8 cellular contexts compared by ENCODE assay signal in the genomic region with DNA sequence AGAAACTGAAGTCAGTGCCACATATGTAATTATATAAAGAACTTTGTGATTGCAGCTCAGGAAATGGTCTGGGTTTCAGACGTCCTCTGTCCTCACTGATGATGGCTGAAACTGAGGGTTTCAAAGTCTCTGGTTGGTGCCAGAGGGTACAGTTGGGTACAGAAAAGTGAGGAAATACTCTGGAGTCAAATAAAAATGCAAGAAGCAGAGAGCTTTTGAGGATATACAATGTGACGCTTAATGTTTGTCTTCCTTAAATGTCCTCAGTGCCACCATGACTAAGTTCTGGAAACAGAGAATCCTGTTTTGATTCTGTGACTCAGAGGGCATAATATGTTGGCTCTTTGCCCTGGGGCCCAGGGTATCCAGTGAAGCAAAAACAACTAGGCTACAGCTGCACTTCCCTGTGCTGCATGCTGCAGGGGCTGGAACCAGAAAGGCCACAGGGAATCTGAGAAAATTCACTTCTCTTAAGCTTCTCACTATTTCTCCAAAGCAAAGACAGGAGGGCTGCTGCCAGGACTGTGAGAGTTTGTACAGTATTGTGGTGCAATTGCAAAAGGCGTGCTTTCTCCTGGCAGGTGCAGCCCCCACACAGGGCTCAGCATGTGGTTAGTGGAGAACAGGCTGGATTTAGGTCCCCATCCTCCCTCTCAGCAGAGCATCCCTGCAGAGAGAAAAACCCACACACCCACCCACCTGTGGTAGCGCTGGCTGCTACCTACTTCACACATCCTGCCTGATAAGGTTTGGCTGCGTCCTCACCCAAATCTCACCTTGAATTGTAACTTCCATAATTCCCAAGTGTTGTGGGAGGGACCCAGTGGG.
DNase-seq lines count a peak whose midpoint lies in the region; ATAC-seq and TF ChIP-seq lines count a peak whose summit lies in the region.

No MANE protein-coding gene starts in this region.

- H3K9me3 ChIP-seq in SK-N-SH = no peaks in the 10 kb centered on the region
- H3K9me3 ChIP-seq in heart left ventricle = no peaks in the 10 kb centered on the region

- H2AFZ ChIP-seq in SK-N-SH (ENCODE audit: low read depth) = no peak overlapping the region

- TF ChIP-seq EP300 in SK-N-SH (IDR thresholded peaks at IDR 0.05; ENCODE audit: borderline replicate concordance in 1 of 2, low read depth in 1 of 2, low read length in 1 of 2) = peak in 1 of 2 experiments; percentile 90; a peak in 1 of 4 replicates

- H3K36me3 ChIP-seq in SK-N-SH (replicated peaks in 1 of 2; ENCODE audit: control insufficient read depth in 1 of 2, insufficient read depth in 2 of 2, low read length in 1 of 2) (no peaks in the 10 kb centered on the region), heart left ventricle (no peaks in the 10 kb centered on the region)

- 62% methylated on average over 5 of the region's 5 CpGs for WGBS in SK-N-SH (ENCODE audit: low lambda C conversion rate)
- 80 to 89% (median 87%) methylated on average over 4 to 5 of the region's 5 CpGs for WGBS in heart left ventricle, 4 donors

- H3K27ac Mint-ChIP-seq in activated naive CD4-positive, alpha-beta T cell treated with anti-CD3 and anti-CD28 coated beads, Interleukin-2, amount 50 U/mL, for 72 hours = no peak overlapping the region

- H3K9me2 ChIP-seq in SK-N-SH = no peaks in the 10 kb centered on the region

- peaks cover 3 to 10% of the 10 kb centered on the region in 2 donors for H3K9me3 Mint-ChIP-seq in activated naive CD4-positive, alpha-beta T cell treated with anti-CD3 and anti-CD28 coated beads, Interleukin-2, amount 50 U/mL, for 72 hours

- H3K4me3 ChIP-seq in SK-N-SH (ENCODE audit: low read depth in 2 of 2, low read length in 1 of 2) (peak overlapping the region in 1 of 2 experiments; percentile 23; a peak in 2 of 4 replicates), heart left ventricle (no peak overlapping the region)

- TF ChIP-seq CTCF in SK-N-SH (IDR thresholded peaks at IDR 0.05) (no peak), heart left ventricle (IDR thresholded peaks at IDR 0.05) (no peak), GM20000 (IDR thresholded peaks at IDR 0.05; ENCODE audit: extremely low read depth, missing control alignments) (no peak)

- ATAC-seq in activated naive CD4-positive, alpha-beta T cell treated with anti-CD3 and anti-CD28 coated beads, Interleukin-2, amount 50 U/mL, for 72 hours = peak; percentile 75 to 95
- peak in 3 of 4 donors; percentile 67 to 75 (median 72) for ATAC-seq in heart left ventricle

- H3K27me3 ChIP-seq in SK-N-SH (ENCODE audit: insufficient read depth) = no peaks in the 10 kb centered on the region
- no peaks in the 10 kb centered on the region for H3K27me3 ChIP-seq in heart left ventricle

- no peaks in the 10 kb centered on the region for H4K20me1 ChIP-seq in SK-N-SH (ENCODE audit: insufficient read depth)

- intact Hi-C loops in heart left ventricle (cut with DNase I) = no loop called here

- DNase-seq in activated naive CD4-positive, alpha-beta T cell treated with anti-CD3 and anti-CD28 coated beads, Interleukin-2, amount 50 U/mL, for 72 hours (ENCODE audit: low spot score in 2 of 2) = peak in 1 of 2 donors; percentile 46
- no peak for DNase-seq in activated naive CD4-positive, alpha-beta T cell treated with Interleukin-2 at 50 U/mL for 16 hours
- DNase-seq in SK-N-SH (no peak), heart left ventricle (peak in 2 of 5 donors; percentile 51 to 57), GM20000 (ENCODE audit: low spot score) (no peak), NCI-H187 treated with DMSO at 0.1 percent for 48 hours (lab: John Stamatoyannopoulos, UW) (no peak)
- DNase-seq in stimulated activated CD8-positive, alpha-beta memory T cell treated with anti-CD3 and anti-CD28 coated beads, Interleukin-4, amount 100 ng/mL, for 48 hours = peak; percentile 27
- DNase-seq in activated CD8-positive, alpha-beta memory T cell treated with anti-CD3 and anti-CD28 coated beads for 24 hours = no peak

- no peak for TF ChIP-seq POLR2A in heart left ventricle (IDR thresholded peaks at IDR 0.05)

- POLR2A ChIA-PET in SK-N-SH (lab: Yijun Ruan, JAX) = interaction anchor here (0.6 kb wide), 1 partner anchor 11 kb away, joined by 3 read pairs; no protein-coding TSS in a partner anchor

- no peaks in the 10 kb centered on the region for H3K79me2 ChIP-seq in SK-N-SH (ENCODE audit: insufficient read depth)

- peak overlapping the region; percentile 56; the same call in 1 of the 2 replicates for H3K9ac ChIP-seq in SK-N-SH

- H3K27ac ChIP-seq in SK-N-SH (ENCODE audit: low read depth in 2 of 2, low read length in 1 of 2) (peak overlapping the region; percentile 73 to 99), heart left ventricle (peak overlapping the region in 6 of 12 donors; percentile 22 to 76 (median 58))

- peaks cover 26% of the 10 kb centered on the region for H3F3A ChIP-seq in SK-N-SH (replicated peaks; ENCODE audit: insufficient read depth)

- H3K36me3 Mint-ChIP-seq in activated naive CD4-positive, alpha-beta T cell treated with anti-CD3 and anti-CD28 coated beads, Interleukin-2, amount 50 U/mL, for 72 hours = peaks cover 13 to 16% of the 10 kb centered on the region in 2 donors

- H3K4me1 ChIP-seq in SK-N-SH (ENCODE audit: control insufficient read depth in 1 of 2, insufficient read depth in 2 of 2, low read depth in 1 of 2, low read length in 1 of 2) (peaks cover 5 to 37% of the 10 kb centered on the region in 2 experiments; a peak in 3 of 4 replicates), heart left ventricle (peaks cover 0 to 27% (median 10%) of the 10 kb centered on the region in 12 donors)

- TF ChIP-seq RAD21 in SK-N-SH (IDR thresholded peaks at IDR 0.05; ENCODE audit: low read length) = no peak

- CTCF ChIA-PET in SK-N-SH (lab: Yijun Ruan, JAX) = interaction anchor here (0.8 kb wide), 1 partner anchor 8 kb away, joined by 3 read pairs; no protein-coding TSS in a partner anchor

- H3K4me2 ChIP-seq in SK-N-SH = peak overlapping the region; percentile 69

TF ChIP-seq in SK-N-SH, 30 proteins besides CTCF, POLR2A, EP300 and RAD21 (continues in another document):
- TF ChIP-seq TEAD4 (IDR thresholded peaks at IDR 0.05; ENCODE audit: borderline replicate concordance, insufficient read depth) = no peak
- no peak for TF ChIP-seq GATA2 (CRISPR knock-in tag; IDR thresholded peaks at IDR 0.05)
- TF ChIP-seq, protein P1, sequence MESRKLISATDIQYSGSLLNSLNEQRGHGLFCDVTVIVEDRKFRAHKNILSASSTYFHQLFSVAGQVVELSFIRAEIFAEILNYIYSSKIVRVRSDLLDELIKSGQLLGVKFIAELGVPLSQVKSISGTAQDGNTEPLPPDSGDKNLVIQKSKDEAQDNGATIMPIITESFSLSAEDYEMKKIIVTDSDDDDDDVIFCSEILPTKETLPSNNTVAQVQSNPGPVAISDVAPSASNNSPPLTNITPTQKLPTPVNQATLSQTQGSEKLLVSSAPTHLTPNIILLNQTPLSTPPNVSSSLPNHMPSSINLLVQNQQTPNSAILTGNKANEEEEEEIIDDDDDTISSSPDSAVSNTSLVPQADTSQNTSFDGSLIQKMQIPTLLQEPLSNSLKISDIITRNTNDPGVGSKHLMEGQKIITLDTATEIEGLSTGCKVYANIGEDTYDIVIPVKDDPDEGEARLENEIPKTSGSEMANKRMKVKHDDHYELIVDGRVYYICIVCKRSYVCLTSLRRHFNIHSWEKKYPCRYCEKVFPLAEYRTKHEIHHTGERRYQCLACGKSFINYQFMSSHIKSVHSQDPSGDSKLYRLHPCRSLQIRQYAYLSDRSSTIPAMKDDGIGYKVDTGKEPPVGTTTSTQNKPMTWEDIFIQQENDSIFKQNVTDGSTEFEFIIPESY (IDR thresholded peaks at IDR 0.05; ENCODE audit: borderline replicate concordance, low read depth) = peak; percentile 61; the same call in 1 of the 2 replicates
- peak; percentile 98 for TF ChIP-seq NFIC (IDR thresholded peaks at IDR 0.05; ENCODE audit: borderline replicate concordance)
- no peak for TF ChIP-seq EZH2phosphoT487 (IDR thresholded peaks at IDR 0.05; ENCODE audit: borderline replicate concordance, low read depth)
- peak; percentile 92 for TF ChIP-seq TCF12 (IDR thresholded peaks at IDR 0.05)
- TF ChIP-seq POLR2AphosphoS5 (IDR thresholded peaks at IDR 0.05; ENCODE audit: low read depth, low read length) = peak; percentile 57; the same call in 1 of the 2 replicates
- no peak for TF ChIP-seq FOXJ3 (CRISPR knock-in tag; IDR thresholded peaks at IDR 0.05)
- TF ChIP-seq NRF1 (IDR thresholded peaks at IDR 0.05; ENCODE audit: low read depth, low read length) = no peak
- peak; percentile 96 for TF ChIP-seq FOSL2 (IDR thresholded peaks at IDR 0.05; ENCODE audit: borderline replicate concordance, low read depth)
- TF ChIP-seq, protein P2, sequence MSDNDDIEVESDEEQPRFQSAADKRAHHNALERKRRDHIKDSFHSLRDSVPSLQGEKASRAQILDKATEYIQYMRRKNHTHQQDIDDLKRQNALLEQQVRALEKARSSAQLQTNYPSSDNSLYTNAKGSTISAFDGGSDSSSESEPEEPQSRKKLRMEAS (IDR thresholded peaks at IDR 0.05; ENCODE audit: low read depth) = peak; percentile 78
- peak; percentile 60; the same call in 1 of the 2 replicates for TF ChIP-seq REST (IDR thresholded peaks at IDR 0.05; ENCODE audit: low read depth, low read length)
- 0 out of 2 replicates have a peak, but pooled peaks have one; percentile 16 for TF ChIP-seq FOXM1 (IDR thresholded peaks at IDR 0.05; ENCODE audit: low read depth)
